20 cellular contexts compared by ENCODE assay signal in genomic region chr9:124022201-124023121, GRCh38. TPM values are rescaled to one million over a fixed set of nuclear protein-coding genes. Genes with fewer than 3 reads are reported as not detected.
DNase-seq lines count a peak whose midpoint lies in the region; ATAC-seq and TF ChIP-seq lines count a peak whose summit lies in the region.
"Had no signal": no experiment of that assay in that cellular context is flagged by ENCODE, and none has a peak within 500 bp of the region (broad histone marks: within the 10 kb centered on the region; RNA-seq: fewer than 3 reads in every experiment).

No MANE protein-coding gene starts in this region.

- H3K9ac ChIP-seq in iPS-20b (ENCODE audit: low read depth, low read length), result no peak overlapping the region

- WGBS in spleen, 5 donors, result 6 to 16% (median 9%) methylated on average over 31 to 38 of the region's 38 CpGs
- 19 to 29% (median 22%) methylated on average over 35 to 38 of the region's 38 CpGs for WGBS in heart left ventricle, 4 donors

- TF ChIP-seq POLR2A in spleen (IDR thresholded peaks at IDR 0.05) (no peak), heart left ventricle (IDR thresholded peaks at IDR 0.05) (no peak)

- H3K27ac Mint-ChIP-seq in GM23338, result no peak overlapping the region
- H3K27ac Mint-ChIP-seq: effector memory CD8-positive, alpha-beta T cell; HFFc6 had no signal

- peaks cover 34% of the 10 kb centered on the region for H3K4me1 Mint-ChIP-seq in GM23338

- H3K27me3 Mint-ChIP-seq in GM23338 (ENCODE audit: insufficient read depth, low read depth, poor library complexity), result peaks cover 65% of the 10 kb centered on the region

- H2AFZ ChIP-seq in GM23338, result no peak overlapping the region; the same call in 1 of the 2 replicates

- peaks cover 10% of the 10 kb centered on the region for H4K20me1 ChIP-seq in GM23338 (replicated peaks; ENCODE audit: insufficient read depth)

- H3K27ac ChIP-seq in GM23338 (ENCODE audit: low read depth), result no peak overlapping the region
- H3K27ac ChIP-seq in iPS-20b (ENCODE audit: low read length), result no peak overlapping the region
- no peak overlapping the region for H3K27ac ChIP-seq in spleen
- no peak overlapping the region for H3K27ac ChIP-seq in heart left ventricle
- H3K27ac ChIP-seq: left ventricle myocardium inferior, sigmoid colon, SK-N-MC, stomach had no signal

- TF ChIP-seq CTCF in GM23338 (conservative IDR thresholded peaks at IDR 0.05; ENCODE audit: low read depth in 2 of 2) (no peak), spleen (IDR thresholded peaks at IDR 0.05 in 8 of 11, conservative IDR thresholded peaks at IDR 0.05 in 3 of 11) (no peak), heart left ventricle (IDR thresholded peaks at IDR 0.05) (no peak)

- H3K27me3 ChIP-seq in GM23338 (ENCODE audit: insufficient read depth) (peaks cover 80% of the 10 kb centered on the region), iPS-20b (ENCODE audit: insufficient read depth, low read length) (peaks cover 98% of the 10 kb centered on the region), spleen (replicated peaks in 1 of 7) (peaks cover 23 to 94% (median 70%) of the 10 kb centered on the region in 7 donors), heart left ventricle (peaks cover 42 to 84% (median 71%) of the 10 kb centered on the region in 9 donors)

- no peaks in the 10 kb centered on the region for H3K9me2 ChIP-seq in GM23338 (ENCODE audit: insufficient read depth)

- H3K4me3 Mint-ChIP-seq in GM23338, result peak overlapping the region; percentile 60
- H3K4me3 Mint-ChIP-seq: HFFc6 had no signal

- H3K4me1 ChIP-seq in GM23338 (ENCODE audit: insufficient read depth), result peaks cover 32% of the 10 kb centered on the region
- peaks cover 9% of the 10 kb centered on the region; the same call in 1 of the 2 replicates for H3K4me1 ChIP-seq in iPS-20b (ENCODE audit: insufficient read depth, low read length)
- peaks cover 0 to 48% (median 25%) of the 10 kb centered on the region in 6 donors for H3K4me1 ChIP-seq in spleen
- H3K4me1 ChIP-seq in heart left ventricle, result peaks cover 0 to 22% (median 10%) of the 10 kb centered on the region in 12 donors

- ATAC-seq in GM23338 (peak; percentile 75), HG03378 (IDR thresholded peaks at IDR 0.05; ENCODE audit: unreplicated experiment) (no peak), heart left ventricle (no peak)
- ATAC-seq: effector memory CD8-positive, alpha-beta T cell had no signal

- DNase-seq in GM23338 (ENCODE audit: low spot score) (peak; percentile 88), astrocyte of the hippocampus (ENCODE audit: low read depth, low spot score) (peak; percentile 92), spleen (peak; percentile 32), heart left ventricle (no peak), UCSD-AML1 (lab: John Stamatoyannopoulos, UW; ENCODE audit: unreplicated experiment) (no peak)
- DNase-seq: activated CD4-positive, alpha-beta T cell treated with anti-CD3 and anti-CD28 coated beads for 4 hours; amniotic stem cell; effector memory CD8-positive, alpha-beta T cell; HFFc6; hippocampal formation; Kasumi-1; left ventricle myocardium inferior; sigmoid colon; stomach; T1000 had no signal

- 0 out of 3 replicates have a peak, but pooled peaks cover 4% of the 10 kb centered on the region for H3K9me3 Mint-ChIP-seq in GM23338
- H3K9me3 Mint-ChIP-seq: effector memory CD8-positive, alpha-beta T cell; HFFc6 had no signal

- peak overlapping the region; percentile 53 for H3K4me3 ChIP-seq in GM23338
- H3K4me3 ChIP-seq in iPS-20b (ENCODE audit: low read length), result peak overlapping the region; percentile 28; the same call in 1 of the 2 replicates
- H3K4me3 ChIP-seq in spleen, result no peak overlapping the region
- no peak overlapping the region for H3K4me3 ChIP-seq in heart left ventricle
- H3K4me3 ChIP-seq: left ventricle myocardium inferior, sigmoid colon, SK-N-MC, stomach had no signal

- H3K36me3 ChIP-seq in GM23338 (ENCODE audit: insufficient read depth) (no peaks in the 10 kb centered on the region), iPS-20b (ENCODE audit: insufficient read depth, low read depth, low read length) (no peaks in the 10 kb centered on the region), spleen (no peaks in the 10 kb centered on the region), heart left ventricle (no peaks in the 10 kb centered on the region)
- H3K36me3 ChIP-seq: left ventricle myocardium inferior, sigmoid colon, stomach had no signal

- peaks cover 28% of the 10 kb centered on the region for H3F3A ChIP-seq in GM23338 (replicated peaks; ENCODE audit: low read depth)

- intact Hi-C loops in spleen (cut with DNase I; ENCODE audit: low total_unique reads), result no loop called here
- intact Hi-C loops in heart left ventricle (cut with DNase I), result loop anchor here in 1 of 10 donors (10.0 kb wide), 1 partner anchor 298 kb away; no protein-coding TSS in a partner anchor

- peaks cover 3% of the 10 kb centered on the region; the same call in 1 of the 3 replicates for H3K36me3 Mint-ChIP-seq in GM23338 (ENCODE audit: low read depth)

- no peaks in the 10 kb centered on the region for H3K9me3 ChIP-seq in iPS-20b (ENCODE audit: insufficient read depth, low read depth, low read length)
- H3K9me3 ChIP-seq in spleen, result peaks cover 0 to 4% (median 0%) of the 10 kb centered on the region in 8 donors
- H3K9me3 ChIP-seq in heart left ventricle, result no peaks in the 10 kb centered on the region
- H3K9me3 ChIP-seq: left ventricle myocardium inferior, sigmoid colon had no signal

- peak overlapping the region; percentile 80; the same call in 1 of the 2 replicates for H3K4me2 ChIP-seq in GM23338

- H3K79me2 ChIP-seq in GM23338 (replicated peaks; ENCODE audit: insufficient read depth), result no peaks in the 10 kb centered on the region

TF ChIP-seq in GM23338, 12 proteins besides CTCF, POLR2A, EP300 and RAD21:
- no peak for TF ChIP-seq JUNB (IDR thresholded peaks at IDR 0.05; ENCODE audit: unreplicated experiment)
- TF ChIP-seq CREB1 (CRISPR knock-in tag; IDR thresholded peaks at IDR 0.05; ENCODE audit: low read depth), result peak; percentile 84
- TF ChIP-seq STAT1 (IDR thresholded peaks at IDR 0.05; ENCODE audit: unreplicated experiment), result no peak
- TF ChIP-seq, protein P1, sequence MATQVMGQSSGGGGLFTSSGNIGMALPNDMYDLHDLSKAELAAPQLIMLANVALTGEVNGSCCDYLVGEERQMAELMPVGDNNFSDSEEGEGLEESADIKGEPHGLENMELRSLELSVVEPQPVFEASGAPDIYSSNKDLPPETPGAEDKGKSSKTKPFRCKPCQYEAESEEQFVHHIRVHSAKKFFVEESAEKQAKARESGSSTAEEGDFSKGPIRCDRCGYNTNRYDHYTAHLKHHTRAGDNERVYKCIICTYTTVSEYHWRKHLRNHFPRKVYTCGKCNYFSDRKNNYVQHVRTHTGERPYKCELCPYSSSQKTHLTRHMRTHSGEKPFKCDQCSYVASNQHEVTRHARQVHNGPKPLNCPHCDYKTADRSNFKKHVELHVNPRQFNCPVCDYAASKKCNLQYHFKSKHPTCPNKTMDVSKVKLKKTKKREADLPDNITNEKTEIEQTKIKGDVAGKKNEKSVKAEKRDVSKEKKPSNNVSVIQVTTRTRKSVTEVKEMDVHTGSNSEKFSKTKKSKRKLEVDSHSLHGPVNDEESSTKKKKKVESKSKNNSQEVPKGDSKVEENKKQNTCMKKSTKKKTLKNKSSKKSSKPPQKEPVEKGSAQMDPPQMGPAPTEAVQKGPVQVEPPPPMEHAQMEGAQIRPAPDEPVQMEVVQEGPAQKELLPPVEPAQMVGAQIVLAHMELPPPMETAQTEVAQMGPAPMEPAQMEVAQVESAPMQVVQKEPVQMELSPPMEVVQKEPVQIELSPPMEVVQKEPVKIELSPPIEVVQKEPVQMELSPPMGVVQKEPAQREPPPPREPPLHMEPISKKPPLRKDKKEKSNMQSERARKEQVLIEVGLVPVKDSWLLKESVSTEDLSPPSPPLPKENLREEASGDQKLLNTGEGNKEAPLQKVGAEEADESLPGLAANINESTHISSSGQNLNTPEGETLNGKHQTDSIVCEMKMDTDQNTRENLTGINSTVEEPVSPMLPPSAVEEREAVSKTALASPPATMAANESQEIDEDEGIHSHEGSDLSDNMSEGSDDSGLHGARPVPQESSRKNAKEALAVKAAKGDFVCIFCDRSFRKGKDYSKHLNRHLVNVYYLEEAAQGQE (IDR thresholded peaks at IDR 0.05; ENCODE audit: unreplicated experiment), result no peak
- no peak for TF ChIP-seq NANOG (IDR thresholded peaks at IDR 0.05; ENCODE audit: borderline replicate concordance)
- no peak for TF ChIP-seq EZH2phosphoT487 (IDR thresholded peaks at IDR 0.05; ENCODE audit: unreplicated experiment)
- peak; percentile 73 for TF ChIP-seq EZH2 (IDR thresholded peaks at IDR 0.05; ENCODE audit: low read depth, unreplicated experiment)

RNA-seq across cellular contexts. Expression of gene LHX2, which starts 10.9 kb away (rescaled TPM):
- total RNA-seq in GM23338 (2014; rRNA removed; shearing (Covaris generic)), result 0.19 and 1.7 TPM in 2 replicates
- 0.45 TPM in 1 of 2 replicates, not detected in the other for polyA plus RNA-seq in GM23338 (2016; fragmentation: Nextera tagmentation; extraction: Ambion mirVana)
- under 1 TPM in 2 of 7 donors, not detected in 5; 0.27 to 0.28 TPM for total RNA-seq in spleen
- polyA plus RNA-seq in spleen, result under 1 TPM; 0.20 to 0.35 (median 0.30) TPM
- total RNA-seq in heart left ventricle, result 1 to 10 TPM in 1 of 9 donors, under 1 TPM in 4, not detected in 4; 0.20 to 1.3 (median 0.33) TPM
- under 1 TPM in 1 of 2 donors, not detected in 1; 0.10 TPM for polyA plus RNA-seq in heart left ventricle
- total RNA-seq: HFFc6, left ventricle myocardium inferior, osteocyte, ureter had no signal
- polyA plus RNA-seq: sigmoid colon, stomach had no signal

Comparison
In these comparisons a context has a peak if more than half of its experiments do, and no peak if none do; other contexts are left out.
1. DNase-seq: peak in GM23338 (single experiment), astrocyte of the hippocampus (single experiment) and spleen (single experiment); none in heart left ventricle (0 of 5) and UCSD-AML1 (single experiment).
2. H3K4me3 ChIP-seq: peak in GM23338 (single experiment) and iPS-20b (single experiment); none in spleen (0 of 8) and heart left ventricle (0 of 12).